Comparison of ENCODE assay signal across 8 cellular contexts in genomic region chr4:52911684-52912294, GRCh38. TPM values are rescaled to one million over a fixed set of nuclear protein-coding genes. Genes with fewer than 3 reads are reported as not detected.
DNase-seq lines count a peak whose midpoint lies in the region; ATAC-seq and TF ChIP-seq lines count a peak whose summit lies in the region.

No MANE protein-coding gene starts in this region.

- H3K4me1 Mint-ChIP-seq in glutamatergic neuron (ENCODE audit: low read depth, unreplicated experiment) = no peaks in the 10 kb centered on the region

- no peaks in the 10 kb centered on the region for H3K27me3 ChIP-seq in SJCRH30

- peaks cover 3% of the 10 kb centered on the region for H3K9me3 Mint-ChIP-seq in glutamatergic neuron (ENCODE audit: unreplicated experiment)

- H3K27ac Mint-ChIP-seq in glutamatergic neuron (ENCODE audit: unreplicated experiment) = no peak overlapping the region

- peaks cover 4% of the 10 kb centered on the region for H3K36me3 Mint-ChIP-seq in glutamatergic neuron (ENCODE audit: unreplicated experiment)

- no peak overlapping the region for H3K4me3 ChIP-seq in SJCRH30

- no peak overlapping the region for H3K27ac ChIP-seq in SJCRH30

- peak; percentile 60 for DNase-seq in DMS53 treated with DMSO at 0.1 percent for 48 hours (lab: John Stamatoyannopoulos, UW; ENCODE audit: unreplicated experiment)
- peak; percentile 94 to 99 for DNase-seq in Kasumi-1 (lab: John Stamatoyannopoulos, UW)
- DNase-seq in SJCRH30 = peak; percentile 86 to 88
- peak; percentile 22 for DNase-seq in activated gamma-delta T cell treated with anti-CD3 and anti-CD28 coated beads, Interleukin-2, amount 50 U/mL, for 16 hours (ENCODE audit: low read depth)
- peak; percentile 90 for DNase-seq in glutamatergic neuron
- DNase-seq in retina = peak; percentile 36

- peak; percentile 86 for TF ChIP-seq CTCF in glutamatergic neuron (IDR thresholded peaks at IDR 0.05; ENCODE audit: partially characterized antibody, unreplicated experiment)

- no peaks in the 10 kb centered on the region for H3K36me3 ChIP-seq in SJCRH30

- peaks cover 8% of the 10 kb centered on the region for H3K4me1 ChIP-seq in SJCRH30

- no peaks in the 10 kb centered on the region for H3K9me3 ChIP-seq in SJCRH30 (replicated peaks)

- H3K4me3 Mint-ChIP-seq in glutamatergic neuron (ENCODE audit: unreplicated experiment) = no peak overlapping the region

- ATAC-seq in GM21526 (IDR thresholded peaks at IDR 0.05; ENCODE audit: low FRiP score, unreplicated experiment) = peak; percentile 84
- ATAC-seq in HG03045 (IDR thresholded peaks at IDR 0.05; ENCODE audit: unreplicated experiment) = no peak

- H3K27me3 Mint-ChIP-seq in glutamatergic neuron (ENCODE audit: unreplicated experiment) = no peaks in the 10 kb centered on the region

RNA-seq across cellular contexts. Expression of gene RASL11B, which starts 49.7 kb away (rescaled TPM):
- total RNA-seq in SJCRH30 (2014; rRNA removed; shearing (Covaris generic)) = 21.2 and 26.6 TPM in 2 replicates
- 24.8 TPM for total RNA-seq in glutamatergic neuron (ENCODE audit: unreplicated experiment)

Comparison
In these comparisons a context has a peak if more than half of its experiments do, and no peak if none do; other contexts are left out.
1. DNase-seq: peak in every context shown above with its lines; median percentile 96 in Kasumi-1; 90 in glutamatergic neuron; 87 in SJCRH30; 60 in DMS53 treated with DMSO at 0.1 percent for 48 hours; 36 in retina; 22 in activated gamma-delta T cell treated with anti-CD3 and anti-CD28 coated beads, Interleukin-2, amount 50 U/mL, for 16 hours.